14 cellular contexts compared by ENCODE assay signal in genomic region chr17:40555296-40556190, GRCh38. TPM values are rescaled to one million over a fixed set of nuclear protein-coding genes. Genes with fewer than 3 reads are reported as not detected.
DNase-seq lines count a peak whose midpoint lies in the region; ATAC-seq and TF ChIP-seq lines count a peak whose summit lies in the region.
"Had no signal": no experiment of that assay in that cellular context is flagged by ENCODE, and none has a peak within 500 bp of the region (broad histone marks: within the 10 kb centered on the region; RNA-seq: fewer than 3 reads in every experiment).

No MANE protein-coding gene starts in this region.

- H3K36me3 Mint-ChIP-seq in activated CD4-positive, alpha-beta T cell treated with anti-CD3 and anti-CD28 coated beads for 36 hours (ENCODE audit: low read depth): peaks cover 88% of the 10 kb centered on the region
- peaks cover 78% of the 10 kb centered on the region for H3K36me3 Mint-ChIP-seq in T-helper 2 cell treated with Interferon-gamma antibody and Interleukin-4, amounts not matched to agents 5 μg/mL and 100 μg/mL, for 36 hours (ENCODE audit: low read depth)

- no peak for TF ChIP-seq POLR2A in gastrocnemius medialis (IDR thresholded peaks at IDR 0.05)

- DNase-seq in activated CD4-positive, alpha-beta T cell treated with anti-CD3 and anti-CD28 coated beads for 36 hours: peak; percentile 26
- DNase-seq in activated CD4-positive, alpha-beta T cell treated with anti-CD3 and anti-CD28 coated beads, Interleukin-2, amount 50 U/mL, for 4 hours: no peak
- DNase-seq in T-helper 2 cell treated with Interferon-gamma antibody and Interleukin-4, amounts not matched to agents 5 μg/mL and 100 μg/mL, for 36 hours (ENCODE audit: low spot score): no peak
- DNase-seq in right atrium auricular region (ENCODE audit: low spot score) (peak; percentile 54), gastrocnemius medialis (no peak)
- DNase-seq in stimulated activated naive CD8-positive, alpha-beta T cell treated with anti-CD3 and anti-CD28 coated beads, Interleukin-15, amount 100 ng/mL, for 72 hours: no peak
- DNase-seq: GOT3, left lung, NCI-H2171 had no signal

- H3K27me3 ChIP-seq in right atrium auricular region (no peaks in the 10 kb centered on the region), gastrocnemius medialis (no peaks in the 10 kb centered on the region)
- H3K27me3 ChIP-seq: right lobe of liver had no signal

- no peaks in the 10 kb centered on the region for H3K27me3 Mint-ChIP-seq in activated CD4-positive, alpha-beta T cell treated with anti-CD3 and anti-CD28 coated beads for 36 hours
- no peaks in the 10 kb centered on the region for H3K27me3 Mint-ChIP-seq in T-helper 2 cell treated with Interferon-gamma antibody and Interleukin-4, amounts not matched to agents 5 μg/mL and 100 μg/mL, for 36 hours (ENCODE audit: low read depth)
- no peaks in the 10 kb centered on the region for H3K27me3 Mint-ChIP-seq in stimulated activated naive CD8-positive, alpha-beta T cell treated with anti-CD3 and anti-CD28 coated beads, Interleukin-15, amount 100 ng/mL, for 72 hours

- no peak for ATAC-seq in activated CD4-positive, alpha-beta T cell treated with anti-CD3 and anti-CD28 coated beads for 36 hours
- no peak for ATAC-seq in stimulated activated naive CD8-positive, alpha-beta T cell treated with anti-CD3 and anti-CD28 coated beads, Interleukin-15, amount 100 ng/mL, for 72 hours
- ATAC-seq in HG03135 (IDR thresholded peaks at IDR 0.05; ENCODE audit: unreplicated experiment) (no peak), gastrocnemius medialis (no peak), HG02763 (IDR thresholded peaks at IDR 0.05; ENCODE audit: unreplicated experiment) (no peak)
- ATAC-seq: left lung, right lobe of liver had no signal

- H3K27ac ChIP-seq in right atrium auricular region (peak overlapping the region; percentile 70 to 87), gastrocnemius medialis (peak overlapping the region in 2 of 4 donors; percentile 63 to 78)

- no peak overlapping the region for H3K27ac Mint-ChIP-seq in activated CD4-positive, alpha-beta T cell treated with anti-CD3 and anti-CD28 coated beads for 36 hours
- H3K27ac Mint-ChIP-seq in T-helper 2 cell treated with Interferon-gamma antibody and Interleukin-4, amounts not matched to agents 5 μg/mL and 100 μg/mL, for 36 hours: peak overlapping the region; percentile 93
- peak overlapping the region; percentile 41 to 75 for H3K27ac Mint-ChIP-seq in stimulated activated naive CD8-positive, alpha-beta T cell treated with anti-CD3 and anti-CD28 coated beads, Interleukin-15, amount 100 ng/mL, for 72 hours

- CTCF ChIA-PET in activated CD4-positive, alpha-beta T cell treated with anti-CD3 and anti-CD28 coated beads for 36 hours (lab: Charles Lee): interaction anchor here (0.6 to 18.2 kb wide), 16 partner anchors 7 to 443 kb away, joined by 3 to 403 read pairs (median 4); partner anchors contain the start of genes IGFBP4 and TOP2A

- H3K4me1 ChIP-seq in right atrium auricular region: peaks cover 0 to 98% of the 10 kb centered on the region in 2 donors
- peaks cover 40 to 44% of the 10 kb centered on the region in 2 donors for H3K4me1 ChIP-seq in gastrocnemius medialis

- POLR2A ChIA-PET in activated CD4-positive, alpha-beta T cell treated with anti-CD3 and anti-CD28 coated beads for 36 hours (lab: Charles Lee): interaction anchor here (0.6 to 2.7 kb wide), 4 partner anchors 8 to 20 kb away, joined by 3 to 16 read pairs (median 6); no protein-coding TSS in a partner anchor

- peaks cover 95% of the 10 kb centered on the region for H3K4me1 Mint-ChIP-seq in activated CD4-positive, alpha-beta T cell treated with anti-CD3 and anti-CD28 coated beads for 36 hours
- H3K4me1 Mint-ChIP-seq in T-helper 2 cell treated with Interferon-gamma antibody and Interleukin-4, amounts not matched to agents 5 μg/mL and 100 μg/mL, for 36 hours (ENCODE audit: low read depth): peaks cover 84% of the 10 kb centered on the region
- H3K4me1 Mint-ChIP-seq in stimulated activated naive CD8-positive, alpha-beta T cell treated with anti-CD3 and anti-CD28 coated beads, Interleukin-15, amount 100 ng/mL, for 72 hours: peaks cover 100% of the 10 kb centered on the region

- H3K9me3 Mint-ChIP-seq in activated CD4-positive, alpha-beta T cell treated with anti-CD3 and anti-CD28 coated beads for 36 hours (ENCODE audit: low read depth): no peaks in the 10 kb centered on the region
- H3K9me3 Mint-ChIP-seq in T-helper 2 cell treated with Interferon-gamma antibody and Interleukin-4, amounts not matched to agents 5 μg/mL and 100 μg/mL, for 36 hours: no peaks in the 10 kb centered on the region
- no peaks in the 10 kb centered on the region for H3K9me3 Mint-ChIP-seq in stimulated activated naive CD8-positive, alpha-beta T cell treated with anti-CD3 and anti-CD28 coated beads, Interleukin-15, amount 100 ng/mL, for 72 hours

- in situ Hi-C loops in gastrocnemius medialis (cut with MboI; ENCODE audit: low sequenced_read_pairs in 4 of 4): no loop called here

- H3K4me3 ChIP-seq in right atrium auricular region: no peak overlapping the region
- H3K4me3 ChIP-seq in gastrocnemius medialis: no peak overlapping the region
- H3K4me3 ChIP-seq: left lung, right lobe of liver had no signal

- H3K36me3 ChIP-seq in right atrium auricular region (no peaks in the 10 kb centered on the region), gastrocnemius medialis (no peaks in the 10 kb centered on the region)
- H3K36me3 ChIP-seq: left lung, right lobe of liver had no signal

- TF ChIP-seq CTCF in right atrium auricular region (IDR thresholded peaks at IDR 0.05) (no peak), gastrocnemius medialis (IDR thresholded peaks at IDR 0.05 in 4 of 5, conservative IDR thresholded peaks at IDR 0.05 in 1 of 5) (no peak)

- H3K9me3 ChIP-seq in right atrium auricular region (no peaks in the 10 kb centered on the region), gastrocnemius medialis (no peaks in the 10 kb centered on the region)
- H3K9me3 ChIP-seq: left lung, right lobe of liver had no signal

- intact Hi-C loops in activated CD4-positive, alpha-beta T cell treated with anti-CD3 and anti-CD28 coated beads for 36 hours (cut with DNase I, micrococcal nuclease): no loop called here
- intact Hi-C loops in gastrocnemius medialis (cut with DNase I; ENCODE audit: low total_unique reads): loop anchor here (10.0 kb wide), 1 partner anchor 261 kb away; no protein-coding TSS in a partner anchor

- peak overlapping the region; percentile 21 for H3K4me3 Mint-ChIP-seq in activated CD4-positive, alpha-beta T cell treated with anti-CD3 and anti-CD28 coated beads for 36 hours
- H3K4me3 Mint-ChIP-seq in T-helper 2 cell treated with Interferon-gamma antibody and Interleukin-4, amounts not matched to agents 5 μg/mL and 100 μg/mL, for 36 hours: peak overlapping the region; percentile 82
- peak overlapping the region; percentile 75 to 81 for H3K4me3 Mint-ChIP-seq in stimulated activated naive CD8-positive, alpha-beta T cell treated with anti-CD3 and anti-CD28 coated beads, Interleukin-15, amount 100 ng/mL, for 72 hours

RNA-seq across cellular contexts. Expression of gene CCR7, which starts 9.7 kb away (rescaled TPM):
- total RNA-seq in activated CD4-positive, alpha-beta T cell treated with anti-CD3 and anti-CD28 coated beads for 36 hours: 100 to 1,000 TPM; 325 to 389 TPM
- total RNA-seq in right atrium auricular region: under 1 TPM in 1 of 2 donors, not detected in 1; 0.28 TPM
- total RNA-seq in gastrocnemius medialis: under 1 TPM in 1 of 4 donors, not detected in 3; 0.11 TPM
- total RNA-seq: bronchial epithelial cell, LHCN-M2 had no signal

RNA-seq across cellular contexts. Expression of gene TNS4, which starts 54.1 kb away (rescaled TPM):
- total RNA-seq in activated CD4-positive, alpha-beta T cell treated with anti-CD3 and anti-CD28 coated beads for 36 hours: 10 to 100 TPM; 10.8 to 12.8 TPM
- total RNA-seq in right atrium auricular region: not detected
- total RNA-seq in gastrocnemius medialis: under 1 TPM in 1 of 4 donors, not detected in 3; 0.18 TPM
- total RNA-seq: LHCN-M2, right lobe of liver had no signal

Comparison
In these comparisons a context has a peak if more than half of its experiments do, and no peak if none do; other contexts are left out.
1. DNase-seq: peak in activated CD4-positive, alpha-beta T cell treated with anti-CD3 and anti-CD28 coated beads for 36 hours (single experiment) and right atrium auricular region (single experiment); none in activated CD4-positive, alpha-beta T cell treated with anti-CD3 and anti-CD28 coated beads, Interleukin-2, amount 50 U/mL, for 4 hours (0 of 2), T-helper 2 cell treated with Interferon-gamma antibody and Interleukin-4, amounts not matched to agents 5 μg/mL and 100 μg/mL, for 36 hours (single experiment), stimulated activated naive CD8-positive, alpha-beta T cell treated with anti-CD3 and anti-CD28 coated beads, Interleukin-15, amount 100 ng/mL, for 72 hours (0 of 2) and gastrocnemius medialis (0 of 2).
2. H3K4me3 Mint-ChIP-seq: peak in every context shown above with its lines; median percentile 82 in T-helper 2 cell treated with Interferon-gamma antibody and Interleukin-4, amounts not matched to agents 5 μg/mL and 100 μg/mL, for 36 hours; 78 in stimulated activated naive CD8-positive, alpha-beta T cell treated with anti-CD3 and anti-CD28 coated beads, Interleukin-15, amount 100 ng/mL, for 72 hours; 21 in activated CD4-positive, alpha-beta T cell treated with anti-CD3 and anti-CD28 coated beads for 36 hours.
3. RNA of gene CCR7, which starts 9.7 kb away (total RNA-seq): 325 to 389 TPM in activated CD4-positive, alpha-beta T cell treated with anti-CD3 and anti-CD28 coated beads for 36 hours; 0.28 TPM in right atrium auricular region and 0.11 TPM in gastrocnemius medialis; every median in the first group is over 100 times any median in the second.
4. RNA of gene TNS4, which starts 54.1 kb away (total RNA-seq): 10.8 to 12.8 TPM in activated CD4-positive, alpha-beta T cell treated with anti-CD3 and anti-CD28 coated beads for 36 hours; 0.18 TPM in gastrocnemius medialis and not detected in right atrium auricular region; every median in the first group is over 10 times any median in the second.